In the genomic region with DNA sequence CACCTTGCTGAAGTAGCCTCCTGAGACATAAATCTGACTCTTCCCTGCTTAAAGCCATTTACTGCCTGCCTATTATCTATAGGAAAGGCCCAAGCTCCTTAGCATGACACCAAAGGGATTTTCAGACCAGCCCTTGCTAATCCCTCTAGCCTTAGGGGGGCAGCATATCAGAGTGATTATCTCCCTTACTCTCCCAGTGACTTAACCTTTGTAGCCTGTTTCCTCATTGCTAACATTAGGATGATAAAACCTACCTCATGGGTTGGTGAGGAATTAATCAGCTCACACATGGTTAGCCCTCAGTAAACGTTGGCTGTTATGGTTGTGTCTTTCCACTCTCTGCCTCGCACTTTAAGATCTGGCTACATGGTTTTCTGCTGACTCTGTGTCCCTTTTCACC, we compare ENCODE assay signal across 18 cellular contexts.
A peak's percentile ranks its signal among the peaks of the same experiment; 100 is the strongest.
DNase-seq lines count a peak whose midpoint lies in the region; ATAC-seq and TF ChIP-seq lines count a peak whose summit lies in the region.
"Had no signal": no experiment of that assay in that cellular context is flagged by ENCODE, and none has a peak within 500 bp of the region (broad histone marks: within the 10 kb centered on the region; RNA-seq: fewer than 3 reads in every experiment).

No MANE protein-coding gene starts in this region.

- H3K9me3 ChIP-seq in A673 (ENCODE audit: low read depth, low read length, poor library complexity, severe bottlenecking) (no peaks in the 10 kb centered on the region), HCT116 (ENCODE audit: control insufficient read depth in 1 of 2, insufficient read depth in 1 of 2, low read depth in 1 of 2, low read length in 2 of 2) (no peaks in the 10 kb centered on the region), Panc1 (ENCODE audit: control insufficient read depth, insufficient read depth, low read depth, low read length) (no peaks in the 10 kb centered on the region), iPS-20b (ENCODE audit: insufficient read depth, low read depth, low read length) (no peaks in the 10 kb centered on the region), thyroid gland (no peaks in the 10 kb centered on the region)
- H3K9me3 ChIP-seq: BE2C, body of pancreas had no signal

- no TSS peak for BruUV-seq in A673 (replicated peaks; lab: Mats Ljungman, UMichigan)
- BruUV-seq in HCT116 (replicated peaks; lab: Mats Ljungman, UMichigan): no TSS peak
- BruUV-seq in Panc1 (replicated peaks; lab: Mats Ljungman, UMichigan): no TSS peak

- RAD21 ChIA-PET in HCT116 (lab: Charles Lee; ENCODE audit: low non-redundant PET in 1 of 2, low total read pairs in 2 of 2, uncharacterized antibody in 2 of 2, unreplicated experiment in 2 of 2): no interaction called here

- 0 out of 2 replicates have a peak, but pooled peaks have one; percentile 18 for TF ChIP-seq CTCF in A673 (conservative IDR thresholded peaks at IDR 0.05; ENCODE audit: low read depth, low read length)
- TF ChIP-seq CTCF in HCT116 (IDR thresholded peaks at IDR 0.05 in 2 of 3, conservative IDR thresholded peaks at IDR 0.05 in 1 of 3; ENCODE audit: borderline replicate concordance in 1 of 3, insufficient read depth in 1 of 3, low read depth in 2 of 3, low read length in 2 of 3): 0 out of 6 replicates have a peak, but pooled peaks of 1 of the 3 experiments have one; percentile 8
- peak; percentile 12 for TF ChIP-seq CTCF in Panc1 (IDR thresholded peaks at IDR 0.05)
- TF ChIP-seq CTCF in thyroid gland (IDR thresholded peaks at IDR 0.05): no peak

- CTCF ChIA-PET in A673 (lab: Charles Lee): no interaction called here
- CTCF ChIA-PET in HCT116 (lab: Charles Lee): no interaction called here
- CTCF ChIA-PET in Panc1 (lab: Charles Lee): interaction anchor here (0.5 kb wide), 1 partner anchor 152 kb away, joined by 3 read pairs; no protein-coding TSS in a partner anchor

- H3K79me2 ChIP-seq in HCT116 (ENCODE audit: insufficient read depth, low read length): no peaks in the 10 kb centered on the region

- no peak for TF ChIP-seq POLR2A in HCT116 (IDR thresholded peaks at IDR 0.05; ENCODE audit: borderline replicate concordance, extremely low read depth, insufficient read depth, insufficient read length)
- TF ChIP-seq POLR2A in thyroid gland (IDR thresholded peaks at IDR 0.05): no peak

- H3K36me3 ChIP-seq in A673 (ENCODE audit: insufficient read depth, low read length, poor library complexity, severe bottlenecking) (no peaks in the 10 kb centered on the region), HCT116 (ENCODE audit: control insufficient read depth in 1 of 2, insufficient read depth in 2 of 2, low read length in 2 of 2) (no peaks in the 10 kb centered on the region), Panc1 (ENCODE audit: control insufficient read depth, insufficient read depth, low read length) (no peaks in the 10 kb centered on the region), iPS-20b (ENCODE audit: insufficient read depth, low read depth, low read length) (no peaks in the 10 kb centered on the region), thyroid gland (no peaks in the 10 kb centered on the region)
- H3K36me3 ChIP-seq: BE2C had no signal

- 69 to 79% methylated on average over 2 of the region's 2 CpGs for WGBS in thyroid gland, 2 donors

- intact Hi-C loops in A673 (cut with micrococcal nuclease; ENCODE audit: unreplicated experiment): no loop called here
- intact Hi-C loops in HCT116 (cut with micrococcal nuclease): no loop called here
- intact Hi-C loops in Panc1 (cut with micrococcal nuclease; ENCODE audit: unreplicated experiment): no loop called here
- intact Hi-C loops in thyroid gland (cut with DNase I): no loop called here

- no peak for DNase-seq in A673 (ENCODE audit: low spot score)
- DNase-seq in HCT116 (ENCODE audit: low read depth, low spot score): no peak
- DNase-seq in Panc1 (ENCODE audit: low read depth, low spot score): no peak
- no peak for DNase-seq in thyroid gland
- DNase-seq in activated naive CD4-positive, alpha-beta T cell treated with anti-CD3 and anti-CD28 coated beads, Interleukin-2, amount 50 U/mL, for 16 hours: no peak
- DNase-seq in DMS79 treated with DMSO at 0.1 percent for 48 hours (lab: John Stamatoyannopoulos, UW): no peak
- DNase-seq: activated CD4-positive, alpha-beta T cell treated with anti-CD3 and anti-CD28 coated beads, Interleukin-2, amount 10 ng/mL, durations not matched to agents 24 days and 14 days; BE2C; body of pancreas; GDM1; NCI-H1048; NCI-H1930; retina had no signal

- TF ChIP-seq RAD21 in HCT116 (IDR thresholded peaks at IDR 0.05; ENCODE audit: low read depth): peak; percentile 18; the same call in 1 of the 2 replicates

- POLR2A ChIA-PET in A673 (lab: Charles Lee; ENCODE audit: low non-redundant PET): no interaction called here
- POLR2A ChIA-PET in HCT116 (lab: Charles Lee): no interaction called here
- POLR2A ChIA-PET in Panc1 (lab: Charles Lee): no interaction called here

- in situ Hi-C loops in Panc1 (cut with HindIII; ENCODE audit: low pct_unique_long_range_greater_than_20kb, low sequenced_read_pairs): no loop called here

- H3K4me2 ChIP-seq in HCT116 (ENCODE audit: low read length): no peak overlapping the region

- no peaks in the 10 kb centered on the region for H4K20me1 ChIP-seq in HCT116 (ENCODE audit: insufficient read depth)

- H3K27ac ChIP-seq in A673 (ENCODE audit: low read depth, low read length, poor library complexity, severe bottlenecking): no peak overlapping the region
- H3K27ac ChIP-seq in HCT116 (ENCODE audit: low read depth, low read length): no peak overlapping the region
- no peak overlapping the region for H3K27ac ChIP-seq in Panc1 (ENCODE audit: low read length)
- H3K27ac ChIP-seq in iPS-20b (ENCODE audit: low read length): no peak overlapping the region
- H3K27ac ChIP-seq in thyroid gland: no peak overlapping the region
- H3K27ac ChIP-seq: body of pancreas had no signal

- H3K4me1 ChIP-seq in A673 (ENCODE audit: insufficient read depth, low read length, poor library complexity, severe bottlenecking): peaks cover 17% of the 10 kb centered on the region
- no peaks in the 10 kb centered on the region for H3K4me1 ChIP-seq in HCT116 (ENCODE audit: control insufficient read depth in 1 of 2, insufficient read depth in 2 of 2, low read length in 2 of 2)
- peaks cover 3% of the 10 kb centered on the region; the same call in 1 of the 2 replicates for H3K4me1 ChIP-seq in Panc1 (ENCODE audit: control insufficient read depth, insufficient read depth, low read length)
- H3K4me1 ChIP-seq in iPS-20b (ENCODE audit: insufficient read depth, low read length): peaks cover 55% of the 10 kb centered on the region
- H3K4me1 ChIP-seq in thyroid gland: no peaks in the 10 kb centered on the region
- H3K4me1 ChIP-seq: BE2C had no signal

- H3K27me3 ChIP-seq in A673 (replicated peaks; ENCODE audit: insufficient read depth, low read depth, low read length, poor library complexity) (no peaks in the 10 kb centered on the region), HCT116 (ENCODE audit: insufficient read depth, low read length) (no peaks in the 10 kb centered on the region), Panc1 (ENCODE audit: control insufficient read depth, insufficient read depth, low read length) (no peaks in the 10 kb centered on the region), iPS-20b (ENCODE audit: insufficient read depth, low read length) (no peaks in the 10 kb centered on the region), thyroid gland (no peaks in the 10 kb centered on the region)
- H3K27me3 ChIP-seq: BE2C, body of pancreas had no signal

- ATAC-seq in HCT116 (peak; percentile 46; the same call in 1 of the 2 replicates), Panc1 (peak; percentile 33; the same call in 1 of the 2 replicates), GM18511 (IDR thresholded peaks at IDR 0.05; ENCODE audit: unreplicated experiment) (no peak)
- ATAC-seq: activated T-helper 17 cell treated with anti-CD3 and anti-CD28 coated beads, Interleukin-2, amount 50 U/mL, for 72 hours; body of pancreas; Right ventricle myocardium inferior had no signal

- H3K4me3 ChIP-seq in A673 (ENCODE audit: low read depth, low read length, poor library complexity, severe bottlenecking): no peak overlapping the region
- H3K4me3 ChIP-seq in HCT116 (replicated peaks in 1 of 2; ENCODE audit: low read depth in 1 of 2, low read length in 2 of 2): no peak overlapping the region
- H3K4me3 ChIP-seq in Panc1 (ENCODE audit: low read depth in 2 of 2, low read length in 2 of 2): no peak overlapping the region
- peak overlapping the region; percentile 15; the same call in 1 of the 2 replicates for H3K4me3 ChIP-seq in iPS-20b (ENCODE audit: low read length)
- H3K4me3 ChIP-seq in thyroid gland (replicated peaks in 1 of 3): no peak overlapping the region
- H3K4me3 ChIP-seq: body of pancreas, lung had no signal

- H2AFZ ChIP-seq in HCT116 (ENCODE audit: low read depth, low read length, poor library complexity, severe bottlenecking): no peak overlapping the region

- no peaks in the 10 kb centered on the region for H3K9me2 ChIP-seq in HCT116 (ENCODE audit: insufficient read depth)

- H3K9ac ChIP-seq in HCT116 (ENCODE audit: low read length) (no peak overlapping the region), iPS-20b (ENCODE audit: low read depth, low read length) (no peak overlapping the region)

TF ChIP-seq in HCT116, 20 proteins besides CTCF, POLR2A, EP300 and RAD21 (continues in another document):
- TF ChIP-seq ZFX (IDR thresholded peaks at IDR 0.05) (no peak), SP1 (IDR thresholded peaks at IDR 0.05; ENCODE audit: low read depth) (no peak), CEBPB (IDR thresholded peaks at IDR 0.05; ENCODE audit: low read depth) (no peak), EGR1 (IDR thresholded peaks at IDR 0.05; ENCODE audit: low read depth) (no peak), EZH2phosphoT487 (IDR thresholded peaks at IDR 0.05; ENCODE audit: borderline replicate concordance) (no peak), ELF1 (IDR thresholded peaks at IDR 0.05; ENCODE audit: borderline replicate concordance, low read depth) (no peak), SRF (IDR thresholded peaks at IDR 0.05; ENCODE audit: low read depth) (no peak), CBX3 (IDR thresholded peaks at IDR 0.05; ENCODE audit: low read depth) (no peak), EZH2 (IDR thresholded peaks at IDR 0.05) (no peak), JUND (IDR thresholded peaks at IDR 0.05) (no peak), ZNF274 (IDR thresholded peaks at IDR 0.05; ENCODE audit: low read depth, low read length) (no peak)
- TF ChIP-seq, protein P1, sequence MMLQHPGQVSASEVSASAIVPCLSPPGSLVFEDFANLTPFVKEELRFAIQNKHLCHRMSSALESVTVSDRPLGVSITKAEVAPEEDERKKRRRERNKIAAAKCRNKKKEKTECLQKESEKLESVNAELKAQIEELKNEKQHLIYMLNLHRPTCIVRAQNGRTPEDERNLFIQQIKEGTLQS (IDR thresholded peaks at IDR 0.05): no peak

Comparison
In these comparisons a context has a peak if more than half of its experiments do, and no peak if none do; other contexts are left out.
1. CTCF ChIP-seq: peak in A673 (single experiment) and Panc1 (single experiment); none in thyroid gland (0 of 6).